In genomic region chr6:153001767-153002612, GRCh38 we compare ENCODE assay signal across 8 cellular contexts. TPM values are rescaled to one million over a fixed set of nuclear protein-coding genes. Genes with fewer than 3 reads are reported as not detected.
DNase-seq lines count a peak whose midpoint lies in the region; ATAC-seq and TF ChIP-seq lines count a peak whose summit lies in the region.

No MANE protein-coding gene starts in this region.

- no peaks in the 10 kb centered on the region for H3K27me3 ChIP-seq in right atrium auricular region
- no peaks in the 10 kb centered on the region for H3K27me3 ChIP-seq in gastrocnemius medialis

- H3K36me3 ChIP-seq in right atrium auricular region (peaks cover 14% of the 10 kb centered on the region), gastrocnemius medialis (no peaks in the 10 kb centered on the region)

- H3K4me1 ChIP-seq in right atrium auricular region (peaks cover 0 to 36% of the 10 kb centered on the region in 2 donors), gastrocnemius medialis (peaks cover 32 to 42% of the 10 kb centered on the region in 2 donors)

- H3K9me3 Mint-ChIP-seq in IgD-negative memory B cell: no peaks in the 10 kb centered on the region
- H3K9me3 Mint-ChIP-seq in activated naive CD4-positive, alpha-beta T cell treated with anti-CD3 and anti-CD28 coated beads, Interleukin-2, amount 10 ng/mL, durations not matched to agents 7 days and 5 days: peaks cover 5% of the 10 kb centered on the region

- TF ChIP-seq POLR2A in gastrocnemius medialis (IDR thresholded peaks at IDR 0.05): no peak

- intact Hi-C loops in gastrocnemius medialis (cut with DNase I; ENCODE audit: low total_unique reads): loop anchor here (2.0 kb wide), 1 partner anchor 19 kb away; the partner anchor contains the start of gene FBXO5

- H3K36me3 Mint-ChIP-seq in IgD-negative memory B cell: peaks cover 5% of the 10 kb centered on the region
- peaks cover 28% of the 10 kb centered on the region for H3K36me3 Mint-ChIP-seq in activated naive CD4-positive, alpha-beta T cell treated with anti-CD3 and anti-CD28 coated beads, Interleukin-2, amount 10 ng/mL, durations not matched to agents 7 days and 5 days

- in situ Hi-C loops in gastrocnemius medialis (cut with MboI; ENCODE audit: low sequenced_read_pairs in 4 of 4): no loop called here

- H3K27ac ChIP-seq in right atrium auricular region: peak overlapping the region; percentile 90 to 91
- peak overlapping the region; percentile 81 to 93 (median 88) for H3K27ac ChIP-seq in gastrocnemius medialis

- CTCF ChIA-PET in activated naive CD4-positive, alpha-beta T cell treated with anti-CD3 and anti-CD28 coated beads, Interleukin-2, amount 10 ng/mL, durations not matched to agents 7 days and 5 days (lab: Charles Lee): interaction anchor here (1.1 kb wide), 1 partner anchor 16 kb away, joined by 4 read pairs; no protein-coding TSS in a partner anchor

- DNase-seq in DMS 273 (lab: John Stamatoyannopoulos, UW; ENCODE audit: unreplicated experiment) (peak; percentile 53), DMS 273 treated with DMSO at 0.1 percent for 48 hours (lab: John Stamatoyannopoulos, UW) (no peak), right atrium auricular region (ENCODE audit: low spot score) (no peak), gastrocnemius medialis (peak in 1 of 2 donors; percentile 10), NCI-H1436 treated with DMSO at 0.1 percent for 48 hours (lab: John Stamatoyannopoulos, UW) (no peak)
- DNase-seq in activated naive CD4-positive, alpha-beta T cell treated with anti-CD3 and anti-CD28 coated beads, Interleukin-2, amount 10 ng/mL, durations not matched to agents 7 days and 5 days: no peak

- no peaks in the 10 kb centered on the region for H3K27me3 Mint-ChIP-seq in IgD-negative memory B cell
- peaks cover 6% of the 10 kb centered on the region for H3K27me3 Mint-ChIP-seq in activated naive CD4-positive, alpha-beta T cell treated with anti-CD3 and anti-CD28 coated beads, Interleukin-2, amount 10 ng/mL, durations not matched to agents 7 days and 5 days

- H3K4me1 Mint-ChIP-seq in IgD-negative memory B cell: peaks cover 39 to 50% (median 41%) of the 10 kb centered on the region in 3 donors
- H3K4me1 Mint-ChIP-seq in activated naive CD4-positive, alpha-beta T cell treated with anti-CD3 and anti-CD28 coated beads, Interleukin-2, amount 10 ng/mL, durations not matched to agents 7 days and 5 days: peaks cover 49% of the 10 kb centered on the region

- H3K4me3 ChIP-seq in right atrium auricular region (peak overlapping the region; percentile 67 to 73), gastrocnemius medialis (peak overlapping the region; percentile 74 to 89 (median 84))

- peak; percentile 33 for ATAC-seq in GM21528 (IDR thresholded peaks at IDR 0.05; ENCODE audit: low FRiP score, unreplicated experiment)
- peak; percentile 23 to 57 for ATAC-seq in gastrocnemius medialis

- H3K9me3 ChIP-seq in right atrium auricular region: no peaks in the 10 kb centered on the region
- H3K9me3 ChIP-seq in gastrocnemius medialis: no peaks in the 10 kb centered on the region

- peak overlapping the region; percentile 87 to 89 (median 88) for H3K27ac Mint-ChIP-seq in IgD-negative memory B cell
- peak overlapping the region; percentile 92 for H3K27ac Mint-ChIP-seq in activated naive CD4-positive, alpha-beta T cell treated with anti-CD3 and anti-CD28 coated beads, Interleukin-2, amount 10 ng/mL, durations not matched to agents 7 days and 5 days

- no peak for TF ChIP-seq CTCF in right atrium auricular region (IDR thresholded peaks at IDR 0.05)
- peak in 1 of 5 experiments; percentile 7 for TF ChIP-seq CTCF in gastrocnemius medialis (IDR thresholded peaks at IDR 0.05 in 4 of 5, conservative IDR thresholded peaks at IDR 0.05 in 1 of 5)

- peak overlapping the region; percentile 90 to 97 (median 94) for H3K4me3 Mint-ChIP-seq in IgD-negative memory B cell
- peak overlapping the region; percentile 95 for H3K4me3 Mint-ChIP-seq in activated naive CD4-positive, alpha-beta T cell treated with anti-CD3 and anti-CD28 coated beads, Interleukin-2, amount 10 ng/mL, durations not matched to agents 7 days and 5 days

RNA-seq across cellular contexts. Expression of gene MTRF1L, which starts 0.5 kb away (rescaled TPM):
- polyA plus RNA-seq in IgD-negative memory B cell: 12.5 TPM
- total RNA-seq in right atrium auricular region: 10 to 100 TPM; 21.4 to 26.4 TPM
- 10 to 100 TPM; 17.8 to 24.9 (median 22.5) TPM for total RNA-seq in gastrocnemius medialis

RNA-seq across cellular contexts. Expression of gene FBXO5, which starts 19.1 kb away (rescaled TPM):
- 12.3 TPM for polyA plus RNA-seq in IgD-negative memory B cell
- total RNA-seq in right atrium auricular region (1 to 10 TPM; 2.0 to 2.9 TPM), gastrocnemius medialis (1 to 10 TPM in 2 of 4 donors, under 1 TPM in 2; 0.78 to 1.9 (median 1.0) TPM)
